31 cellular contexts compared by ENCODE assay signal in the genomic region with DNA sequence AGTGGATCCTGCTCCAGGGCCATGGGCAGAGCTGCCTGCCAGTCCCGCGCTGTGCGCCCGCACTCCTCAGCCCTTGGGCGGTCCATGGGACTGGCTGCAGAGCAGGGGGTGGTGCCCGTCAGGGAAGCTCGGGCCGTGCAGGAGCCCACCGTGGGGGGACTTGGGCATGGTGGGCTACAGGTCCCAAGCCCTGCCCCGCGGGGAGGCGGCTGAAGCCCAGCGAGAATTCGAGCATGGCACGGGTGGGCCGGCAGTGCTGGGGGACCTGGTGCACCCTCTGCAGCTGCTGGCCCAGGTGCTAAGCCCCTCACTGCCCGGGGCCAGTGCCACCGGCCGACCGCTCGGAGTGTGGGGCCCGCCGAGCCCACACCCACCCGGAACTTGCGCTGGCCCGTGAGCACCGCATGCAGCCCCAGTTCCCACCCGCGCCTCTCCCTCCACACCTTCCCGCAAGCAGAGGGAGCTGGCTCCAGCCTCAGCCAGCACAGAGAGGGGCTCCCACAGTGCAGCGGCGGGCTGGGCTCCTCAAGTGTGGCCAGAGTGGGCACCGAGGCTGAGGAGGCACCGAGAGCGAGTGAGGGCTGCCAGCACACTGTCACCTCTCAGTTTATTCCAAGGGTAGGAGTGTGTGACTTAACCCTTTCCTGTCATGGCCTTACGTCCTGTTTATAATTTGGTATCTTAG.
"Had no signal": no experiment of that assay in that cellular context is flagged by ENCODE, and none has a peak within 500 bp of the region (broad histone marks: within the 10 kb centered on the region; RNA-seq: fewer than 3 reads in every experiment).

No MANE protein-coding gene starts in this region.

- H3K27me3 Mint-ChIP-seq: progenitor cell of endocrine pancreas had no signal

- H3K27ac ChIP-seq: heart right ventricle, hepatocyte, lower lobe of right lung, neural progenitor cell, neutrophil, parathyroid adenoma, right atrium auricular region, sigmoid colon, spleen, stomach, testis, thyroid gland, transverse colon, upper lobe of left lung, vagina had no signal

- H3K4me1 ChIP-seq: heart right ventricle, parathyroid adenoma, right atrium auricular region, sigmoid colon, spleen, stomach, testis, transverse colon, vagina had no signal

- ATAC-seq: left cardiac atrium; left lobe of liver; left ventricle myocardium superior; lower lobe of right lung; natural killer cell; stimulated activated effector memory CD8-positive, alpha-beta T cell treated with anti-CD3 and anti-CD28 coated beads, Interleukin-12 subunit alpha, Interleukin-12 subunit beta, amount 100 ng/mL, for 72 hours had no signal

- H3K4me1 Mint-ChIP-seq: naive B cell; natural killer cell; nephron progenitor cell; stimulated activated effector memory CD8-positive, alpha-beta T cell treated with anti-CD3 and anti-CD28 coated beads, Interleukin-12 subunit alpha, Interleukin-12 subunit beta, amount 100 ng/mL, for 72 hours had no signal

- H3K27me3 ChIP-seq: heart right ventricle, hepatocyte, neural progenitor cell, neutrophil, right atrium auricular region, sigmoid colon, stomach, testis, thyroid gland, transverse colon, upper lobe of left lung, vagina had no signal

- H3K36me3 Mint-ChIP-seq: natural killer cell; neural progenitor cell; stimulated activated effector memory CD8-positive, alpha-beta T cell treated with anti-CD3 and anti-CD28 coated beads, Interleukin-12 subunit alpha, Interleukin-12 subunit beta, amount 100 ng/mL, for 72 hours had no signal

- H3K4me3 ChIP-seq: heart right ventricle, hepatocyte, lower lobe of right lung, neural progenitor cell, right atrium auricular region, sigmoid colon, spleen, stomach, testis, thyroid gland, transverse colon, upper lobe of left lung, vagina had no signal

- H3K36me3 ChIP-seq: heart right ventricle, lower lobe of right lung, neural progenitor cell, neutrophil, right atrium auricular region, sigmoid colon, spleen, stomach, thyroid gland, transverse colon, upper lobe of left lung, vagina had no signal

- H3K9me3 Mint-ChIP-seq: natural killer cell; stimulated activated effector memory CD8-positive, alpha-beta T cell treated with anti-CD3 and anti-CD28 coated beads, Interleukin-12 subunit alpha, Interleukin-12 subunit beta, amount 100 ng/mL, for 72 hours had no signal

- DNase-seq: heart right ventricle; islet precursor cell; kidney glomerular epithelial cell; left cardiac atrium; left ventricle myocardium superior; lower lobe of right lung; mammary epithelial cell; mesenchymal stem cell; naive B cell; natural killer cell; nephron progenitor cell; occipital lobe; sigmoid colon; small intestine; spleen; stimulated activated CD4-positive, alpha-beta T cell treated with anti-CD3 and anti-CD28 coated beads, Interleukin-4, amount 100 ng/mL, for 24 hours; stimulated activated naive CD4-positive, alpha-beta T cell; stomach; testis; thyroid gland; transverse colon had no signal

- H3K9me3 ChIP-seq: heart right ventricle, lower lobe of right lung, neutrophil, right atrium auricular region, sigmoid colon, testis, thyroid gland, transverse colon, upper lobe of left lung, vagina had no signal

- H3K9ac ChIP-seq: neural progenitor cell, parathyroid adenoma had no signal

- FAIRE-seq: small intestine had no signal

- H3K27ac Mint-ChIP-seq: natural killer cell; nephron progenitor cell; neural progenitor cell; progenitor cell of endocrine pancreas; stimulated activated effector memory CD8-positive, alpha-beta T cell treated with anti-CD3 and anti-CD28 coated beads, Interleukin-12 subunit alpha, Interleukin-12 subunit beta, amount 100 ng/mL, for 72 hours had no signal

- H3K4me3 Mint-ChIP-seq: naive B cell; natural killer cell; nephron progenitor cell; neural progenitor cell; stimulated activated effector memory CD8-positive, alpha-beta T cell treated with anti-CD3 and anti-CD28 coated beads, Interleukin-12 subunit alpha, Interleukin-12 subunit beta, amount 100 ng/mL, for 72 hours had no signal
